1 cellular context compared by ENCODE assay signal in genomic region chr9:111108946-111109345, GRCh38.
TF ChIP-seq lines count a peak whose summit lies in the region.

No MANE protein-coding gene starts in this region.

TF ChIP-seq in GM23338, 12 proteins besides CTCF, POLR2A, EP300 and RAD21 (continued from another document):
- no peak for TF ChIP-seq ZNF331 (CRISPR knock-in tag; IDR thresholded peaks at IDR 0.05; ENCODE audit: low read depth)
